1 cellular context compared by ENCODE assay signal in the genomic region with DNA sequence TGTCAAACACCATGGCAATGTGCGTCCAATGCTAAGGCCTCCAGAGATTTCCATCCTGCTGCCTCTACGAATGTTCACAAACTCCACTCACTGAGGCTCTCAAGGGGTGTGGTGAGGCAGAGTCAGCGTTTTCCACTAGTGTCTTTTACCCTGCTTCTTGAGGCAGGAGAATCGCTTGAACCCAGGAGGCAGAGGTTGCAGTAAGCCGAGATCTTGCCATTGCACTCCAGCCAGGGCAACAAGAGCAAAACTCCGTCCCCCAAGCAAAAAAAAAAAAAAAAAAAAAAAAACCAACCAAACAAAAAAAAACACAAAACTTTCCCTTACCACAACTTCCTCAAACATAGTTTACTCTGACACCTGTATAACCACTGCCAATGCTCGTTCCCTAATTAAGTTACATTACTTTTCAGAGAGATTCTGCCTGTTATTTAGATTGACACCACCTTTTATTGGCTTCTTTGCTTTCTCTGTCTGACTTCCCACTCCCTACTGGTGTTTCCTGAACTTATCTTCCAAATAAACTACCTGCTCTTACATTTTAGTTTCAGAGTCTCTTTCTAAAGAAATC.
TF ChIP-seq lines count a peak whose summit lies in the region.

No MANE protein-coding gene starts in this region.

TF ChIP-seq in GM12878, 131 proteins besides CTCF, POLR2A, EP300 and RAD21 (continued from another document and continues in another):
- TF ChIP-seq, protein P1, sequence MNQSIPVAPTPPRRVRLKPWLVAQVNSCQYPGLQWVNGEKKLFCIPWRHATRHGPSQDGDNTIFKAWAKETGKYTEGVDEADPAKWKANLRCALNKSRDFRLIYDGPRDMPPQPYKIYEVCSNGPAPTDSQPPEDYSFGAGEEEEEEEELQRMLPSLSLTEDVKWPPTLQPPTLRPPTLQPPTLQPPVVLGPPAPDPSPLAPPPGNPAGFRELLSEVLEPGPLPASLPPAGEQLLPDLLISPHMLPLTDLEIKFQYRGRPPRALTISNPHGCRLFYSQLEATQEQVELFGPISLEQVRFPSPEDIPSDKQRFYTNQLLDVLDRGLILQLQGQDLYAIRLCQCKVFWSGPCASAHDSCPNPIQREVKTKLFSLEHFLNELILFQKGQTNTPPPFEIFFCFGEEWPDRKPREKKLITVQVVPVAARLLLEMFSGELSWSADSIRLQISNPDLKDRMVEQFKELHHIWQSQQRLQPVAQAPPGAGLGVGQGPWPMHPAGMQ (IDR thresholded peaks at IDR 0.05; ENCODE audit: borderline replicate concordance) = peak; percentile 31; the same call in 1 of the 2 replicates
- TF ChIP-seq, protein P2, sequence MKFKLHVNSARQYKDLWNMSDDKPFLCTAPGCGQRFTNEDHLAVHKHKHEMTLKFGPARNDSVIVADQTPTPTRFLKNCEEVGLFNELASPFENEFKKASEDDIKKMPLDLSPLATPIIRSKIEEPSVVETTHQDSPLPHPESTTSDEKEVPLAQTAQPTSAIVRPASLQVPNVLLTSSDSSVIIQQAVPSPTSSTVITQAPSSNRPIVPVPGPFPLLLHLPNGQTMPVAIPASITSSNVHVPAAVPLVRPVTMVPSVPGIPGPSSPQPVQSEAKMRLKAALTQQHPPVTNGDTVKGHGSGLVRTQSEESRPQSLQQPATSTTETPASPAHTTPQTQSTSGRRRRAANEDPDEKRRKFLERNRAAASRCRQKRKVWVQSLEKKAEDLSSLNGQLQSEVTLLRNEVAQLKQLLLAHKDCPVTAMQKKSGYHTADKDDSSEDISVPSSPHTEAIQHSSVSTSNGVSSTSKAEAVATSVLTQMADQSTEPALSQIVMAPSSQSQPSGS (IDR thresholded peaks at IDR 0.05; ENCODE audit: low read length) = peak; percentile 48; the same call in 1 of the 2 replicates
- TF ChIP-seq TCF12 (IDR thresholded peaks at IDR 0.05; ENCODE audit: low read depth, low read length) = 0 out of 2 replicates have a peak, but pooled peaks have one; percentile 34
- TF ChIP-seq, protein P3, sequence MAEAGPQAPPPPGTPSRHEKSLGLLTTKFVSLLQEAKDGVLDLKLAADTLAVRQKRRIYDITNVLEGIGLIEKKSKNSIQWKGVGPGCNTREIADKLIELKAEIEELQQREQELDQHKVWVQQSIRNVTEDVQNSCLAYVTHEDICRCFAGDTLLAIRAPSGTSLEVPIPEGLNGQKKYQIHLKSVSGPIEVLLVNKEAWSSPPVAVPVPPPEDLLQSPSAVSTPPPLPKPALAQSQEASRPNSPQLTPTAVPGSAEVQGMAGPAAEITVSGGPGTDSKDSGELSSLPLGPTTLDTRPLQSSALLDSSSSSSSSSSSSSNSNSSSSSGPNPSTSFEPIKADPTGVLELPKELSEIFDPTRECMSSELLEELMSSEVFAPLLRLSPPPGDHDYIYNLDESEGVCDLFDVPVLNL (IDR thresholded peaks at IDR 0.05; ENCODE audit: low read depth, low read length) = no peak
- TF ChIP-seq NR2C1 (IDR thresholded peaks at IDR 0.05) = no peak
- no peak for TF ChIP-seq YY1 (IDR thresholded peaks at IDR 0.05; ENCODE audit: low read depth, low read length)
- TF ChIP-seq TBL1XR1 (IDR thresholded peaks at IDR 0.05; ENCODE audit: low read depth, low read length) = peak; percentile 80
- 0 out of 4 replicates have a peak, but pooled peaks of 1 of the 2 experiments have one; percentile 34 for TF ChIP-seq CEBPB (IDR thresholded peaks at IDR 0.05; ENCODE audit: borderline replicate concordance in 1 of 2, low read depth in 2 of 2, low read length in 2 of 2)
- TF ChIP-seq JUNB (IDR thresholded peaks at IDR 0.05) = peak; percentile 26; the same call in 1 of the 2 replicates
- TF ChIP-seq CBFB (IDR thresholded peaks at IDR 0.05; ENCODE audit: low read depth) = peak; percentile 82
- TF ChIP-seq STAT3 (IDR thresholded peaks at IDR 0.05; ENCODE audit: low read depth, low read length) = no peak
- TF ChIP-seq EGR1 (IDR thresholded peaks at IDR 0.05; ENCODE audit: borderline replicate concordance in 1 of 2, low read depth in 2 of 2, low read length in 2 of 2) = no peak
- TF ChIP-seq, protein P4, sequence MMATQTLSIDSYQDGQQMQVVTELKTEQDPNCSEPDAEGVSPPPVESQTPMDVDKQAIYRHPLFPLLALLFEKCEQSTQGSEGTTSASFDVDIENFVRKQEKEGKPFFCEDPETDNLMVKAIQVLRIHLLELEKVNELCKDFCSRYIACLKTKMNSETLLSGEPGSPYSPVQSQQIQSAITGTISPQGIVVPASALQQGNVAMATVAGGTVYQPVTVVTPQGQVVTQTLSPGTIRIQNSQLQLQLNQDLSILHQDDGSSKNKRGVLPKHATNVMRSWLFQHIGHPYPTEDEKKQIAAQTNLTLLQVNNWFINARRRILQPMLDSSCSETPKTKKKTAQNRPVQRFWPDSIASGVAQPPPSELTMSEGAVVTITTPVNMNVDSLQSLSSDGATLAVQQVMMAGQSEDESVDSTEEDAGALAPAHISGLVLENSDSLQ (IDR thresholded peaks at IDR 0.05) = peak; percentile 95
- TF ChIP-seq CBX5 (IDR thresholded peaks at IDR 0.05; ENCODE audit: low read depth) = no peak
- TF ChIP-seq, protein P5, sequence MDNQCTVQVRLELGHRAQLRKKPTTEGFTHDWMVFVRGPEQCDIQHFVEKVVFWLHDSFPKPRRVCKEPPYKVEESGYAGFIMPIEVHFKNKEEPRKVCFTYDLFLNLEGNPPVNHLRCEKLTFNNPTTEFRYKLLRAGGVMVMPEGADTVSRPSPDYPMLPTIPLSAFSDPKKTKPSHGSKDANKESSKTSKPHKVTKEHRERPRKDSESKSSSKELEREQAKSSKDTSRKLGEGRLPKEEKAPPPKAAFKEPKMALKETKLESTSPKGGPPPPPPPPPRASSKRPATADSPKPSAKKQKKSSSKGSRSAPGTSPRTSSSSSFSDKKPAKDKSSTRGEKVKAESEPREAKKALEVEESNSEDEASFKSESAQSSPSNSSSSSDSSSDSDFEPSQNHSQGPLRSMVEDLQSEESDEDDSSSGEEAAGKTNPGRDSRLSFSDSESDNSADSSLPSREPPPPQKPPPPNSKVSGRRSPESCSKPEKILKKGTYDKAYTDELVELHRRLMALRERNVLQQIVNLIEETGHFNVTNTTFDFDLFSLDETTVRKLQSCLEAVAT (IDR thresholded peaks at IDR 0.05) = peak; percentile 98
- TF ChIP-seq, protein P6, sequence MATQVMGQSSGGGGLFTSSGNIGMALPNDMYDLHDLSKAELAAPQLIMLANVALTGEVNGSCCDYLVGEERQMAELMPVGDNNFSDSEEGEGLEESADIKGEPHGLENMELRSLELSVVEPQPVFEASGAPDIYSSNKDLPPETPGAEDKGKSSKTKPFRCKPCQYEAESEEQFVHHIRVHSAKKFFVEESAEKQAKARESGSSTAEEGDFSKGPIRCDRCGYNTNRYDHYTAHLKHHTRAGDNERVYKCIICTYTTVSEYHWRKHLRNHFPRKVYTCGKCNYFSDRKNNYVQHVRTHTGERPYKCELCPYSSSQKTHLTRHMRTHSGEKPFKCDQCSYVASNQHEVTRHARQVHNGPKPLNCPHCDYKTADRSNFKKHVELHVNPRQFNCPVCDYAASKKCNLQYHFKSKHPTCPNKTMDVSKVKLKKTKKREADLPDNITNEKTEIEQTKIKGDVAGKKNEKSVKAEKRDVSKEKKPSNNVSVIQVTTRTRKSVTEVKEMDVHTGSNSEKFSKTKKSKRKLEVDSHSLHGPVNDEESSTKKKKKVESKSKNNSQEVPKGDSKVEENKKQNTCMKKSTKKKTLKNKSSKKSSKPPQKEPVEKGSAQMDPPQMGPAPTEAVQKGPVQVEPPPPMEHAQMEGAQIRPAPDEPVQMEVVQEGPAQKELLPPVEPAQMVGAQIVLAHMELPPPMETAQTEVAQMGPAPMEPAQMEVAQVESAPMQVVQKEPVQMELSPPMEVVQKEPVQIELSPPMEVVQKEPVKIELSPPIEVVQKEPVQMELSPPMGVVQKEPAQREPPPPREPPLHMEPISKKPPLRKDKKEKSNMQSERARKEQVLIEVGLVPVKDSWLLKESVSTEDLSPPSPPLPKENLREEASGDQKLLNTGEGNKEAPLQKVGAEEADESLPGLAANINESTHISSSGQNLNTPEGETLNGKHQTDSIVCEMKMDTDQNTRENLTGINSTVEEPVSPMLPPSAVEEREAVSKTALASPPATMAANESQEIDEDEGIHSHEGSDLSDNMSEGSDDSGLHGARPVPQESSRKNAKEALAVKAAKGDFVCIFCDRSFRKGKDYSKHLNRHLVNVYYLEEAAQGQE (IDR thresholded peaks at IDR 0.05; ENCODE audit: low read depth, low read length) = no peak
- TF ChIP-seq, protein P7, sequence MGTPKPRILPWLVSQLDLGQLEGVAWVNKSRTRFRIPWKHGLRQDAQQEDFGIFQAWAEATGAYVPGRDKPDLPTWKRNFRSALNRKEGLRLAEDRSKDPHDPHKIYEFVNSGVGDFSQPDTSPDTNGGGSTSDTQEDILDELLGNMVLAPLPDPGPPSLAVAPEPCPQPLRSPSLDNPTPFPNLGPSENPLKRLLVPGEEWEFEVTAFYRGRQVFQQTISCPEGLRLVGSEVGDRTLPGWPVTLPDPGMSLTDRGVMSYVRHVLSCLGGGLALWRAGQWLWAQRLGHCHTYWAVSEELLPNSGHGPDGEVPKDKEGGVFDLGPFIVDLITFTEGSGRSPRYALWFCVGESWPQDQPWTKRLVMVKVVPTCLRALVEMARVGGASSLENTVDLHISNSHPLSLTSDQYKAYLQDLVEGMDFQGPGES (IDR thresholded peaks at IDR 0.05) = no peak
- TF ChIP-seq, protein P8, sequence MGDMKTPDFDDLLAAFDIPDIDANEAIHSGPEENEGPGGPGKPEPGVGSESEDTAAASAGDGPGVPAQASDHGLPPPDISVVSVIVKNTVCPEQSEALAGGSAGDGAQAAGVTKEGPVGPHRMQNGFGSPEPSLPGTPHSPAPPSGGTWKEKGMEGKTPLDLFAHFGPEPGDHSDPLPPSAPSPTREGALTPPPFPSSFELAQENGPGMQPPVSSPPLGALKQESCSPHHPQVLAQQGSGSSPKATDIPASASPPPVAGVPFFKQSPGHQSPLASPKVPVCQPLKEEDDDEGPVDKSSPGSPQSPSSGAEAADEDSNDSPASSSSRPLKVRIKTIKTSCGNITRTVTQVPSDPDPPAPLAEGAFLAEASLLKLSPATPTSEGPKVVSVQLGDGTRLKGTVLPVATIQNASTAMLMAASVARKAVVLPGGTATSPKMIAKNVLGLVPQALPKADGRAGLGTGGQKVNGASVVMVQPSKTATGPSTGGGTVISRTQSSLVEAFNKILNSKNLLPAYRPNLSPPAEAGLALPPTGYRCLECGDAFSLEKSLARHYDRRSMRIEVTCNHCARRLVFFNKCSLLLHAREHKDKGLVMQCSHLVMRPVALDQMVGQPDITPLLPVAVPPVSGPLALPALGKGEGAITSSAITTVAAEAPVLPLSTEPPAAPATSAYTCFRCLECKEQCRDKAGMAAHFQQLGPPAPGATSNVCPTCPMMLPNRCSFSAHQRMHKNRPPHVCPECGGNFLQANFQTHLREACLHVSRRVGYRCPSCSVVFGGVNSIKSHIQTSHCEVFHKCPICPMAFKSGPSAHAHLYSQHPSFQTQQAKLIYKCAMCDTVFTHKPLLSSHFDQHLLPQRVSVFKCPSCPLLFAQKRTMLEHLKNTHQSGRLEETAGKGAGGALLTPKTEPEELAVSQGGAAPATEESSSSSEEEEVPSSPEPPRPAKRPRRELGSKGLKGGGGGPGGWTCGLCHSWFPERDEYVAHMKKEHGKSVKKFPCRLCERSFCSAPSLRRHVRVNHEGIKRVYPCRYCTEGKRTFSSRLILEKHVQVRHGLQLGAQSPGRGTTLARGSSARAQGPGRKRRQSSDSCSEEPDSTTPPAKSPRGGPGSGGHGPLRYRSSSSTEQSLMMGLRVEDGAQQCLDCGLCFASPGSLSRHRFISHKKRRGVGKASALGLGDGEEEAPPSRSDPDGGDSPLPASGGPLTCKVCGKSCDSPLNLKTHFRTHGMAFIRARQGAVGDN (IDR thresholded peaks at IDR 0.05) = no peak
- no peak for TF ChIP-seq CHD2 (IDR thresholded peaks at IDR 0.05; ENCODE audit: borderline replicate concordance, low read depth, low read length)
- TF ChIP-seq, protein P9, sequence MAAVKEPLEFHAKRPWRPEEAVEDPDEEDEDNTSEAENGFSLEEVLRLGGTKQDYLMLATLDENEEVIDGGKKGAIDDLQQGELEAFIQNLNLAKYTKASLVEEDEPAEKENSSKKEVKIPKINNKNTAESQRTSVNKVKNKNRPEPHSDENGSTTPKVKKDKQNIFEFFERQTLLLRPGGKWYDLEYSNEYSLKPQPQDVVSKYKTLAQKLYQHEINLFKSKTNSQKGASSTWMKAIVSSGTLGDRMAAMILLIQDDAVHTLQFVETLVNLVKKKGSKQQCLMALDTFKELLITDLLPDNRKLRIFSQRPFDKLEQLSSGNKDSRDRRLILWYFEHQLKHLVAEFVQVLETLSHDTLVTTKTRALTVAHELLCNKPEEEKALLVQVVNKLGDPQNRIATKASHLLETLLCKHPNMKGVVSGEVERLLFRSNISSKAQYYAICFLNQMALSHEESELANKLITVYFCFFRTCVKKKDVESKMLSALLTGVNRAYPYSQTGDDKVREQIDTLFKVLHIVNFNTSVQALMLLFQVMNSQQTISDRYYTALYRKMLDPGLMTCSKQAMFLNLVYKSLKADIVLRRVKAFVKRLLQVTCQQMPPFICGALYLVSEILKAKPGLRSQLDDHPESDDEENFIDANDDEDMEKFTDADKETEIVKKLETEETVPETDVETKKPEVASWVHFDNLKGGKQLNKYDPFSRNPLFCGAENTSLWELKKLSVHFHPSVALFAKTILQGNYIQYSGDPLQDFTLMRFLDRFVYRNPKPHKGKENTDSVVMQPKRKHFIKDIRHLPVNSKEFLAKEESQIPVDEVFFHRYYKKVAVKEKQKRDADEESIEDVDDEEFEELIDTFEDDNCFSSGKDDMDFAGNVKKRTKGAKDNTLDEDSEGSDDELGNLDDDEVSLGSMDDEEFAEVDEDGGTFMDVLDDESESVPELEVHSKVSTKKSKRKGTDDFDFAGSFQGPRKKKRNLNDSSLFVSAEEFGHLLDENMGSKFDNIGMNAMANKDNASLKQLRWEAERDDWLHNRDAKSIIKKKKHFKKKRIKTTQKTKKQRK (IDR thresholded peaks at IDR 0.05; ENCODE audit: low read depth, low read length) = no peak
- no peak for TF ChIP-seq POLR2AphosphoS5 (IDR thresholded peaks at IDR 0.05; ENCODE audit: low read length)
- TF ChIP-seq POLR2AphosphoS2 (IDR thresholded peaks at IDR 0.05; ENCODE audit: low read depth, low read length) = no peak
- TF ChIP-seq, protein P10, sequence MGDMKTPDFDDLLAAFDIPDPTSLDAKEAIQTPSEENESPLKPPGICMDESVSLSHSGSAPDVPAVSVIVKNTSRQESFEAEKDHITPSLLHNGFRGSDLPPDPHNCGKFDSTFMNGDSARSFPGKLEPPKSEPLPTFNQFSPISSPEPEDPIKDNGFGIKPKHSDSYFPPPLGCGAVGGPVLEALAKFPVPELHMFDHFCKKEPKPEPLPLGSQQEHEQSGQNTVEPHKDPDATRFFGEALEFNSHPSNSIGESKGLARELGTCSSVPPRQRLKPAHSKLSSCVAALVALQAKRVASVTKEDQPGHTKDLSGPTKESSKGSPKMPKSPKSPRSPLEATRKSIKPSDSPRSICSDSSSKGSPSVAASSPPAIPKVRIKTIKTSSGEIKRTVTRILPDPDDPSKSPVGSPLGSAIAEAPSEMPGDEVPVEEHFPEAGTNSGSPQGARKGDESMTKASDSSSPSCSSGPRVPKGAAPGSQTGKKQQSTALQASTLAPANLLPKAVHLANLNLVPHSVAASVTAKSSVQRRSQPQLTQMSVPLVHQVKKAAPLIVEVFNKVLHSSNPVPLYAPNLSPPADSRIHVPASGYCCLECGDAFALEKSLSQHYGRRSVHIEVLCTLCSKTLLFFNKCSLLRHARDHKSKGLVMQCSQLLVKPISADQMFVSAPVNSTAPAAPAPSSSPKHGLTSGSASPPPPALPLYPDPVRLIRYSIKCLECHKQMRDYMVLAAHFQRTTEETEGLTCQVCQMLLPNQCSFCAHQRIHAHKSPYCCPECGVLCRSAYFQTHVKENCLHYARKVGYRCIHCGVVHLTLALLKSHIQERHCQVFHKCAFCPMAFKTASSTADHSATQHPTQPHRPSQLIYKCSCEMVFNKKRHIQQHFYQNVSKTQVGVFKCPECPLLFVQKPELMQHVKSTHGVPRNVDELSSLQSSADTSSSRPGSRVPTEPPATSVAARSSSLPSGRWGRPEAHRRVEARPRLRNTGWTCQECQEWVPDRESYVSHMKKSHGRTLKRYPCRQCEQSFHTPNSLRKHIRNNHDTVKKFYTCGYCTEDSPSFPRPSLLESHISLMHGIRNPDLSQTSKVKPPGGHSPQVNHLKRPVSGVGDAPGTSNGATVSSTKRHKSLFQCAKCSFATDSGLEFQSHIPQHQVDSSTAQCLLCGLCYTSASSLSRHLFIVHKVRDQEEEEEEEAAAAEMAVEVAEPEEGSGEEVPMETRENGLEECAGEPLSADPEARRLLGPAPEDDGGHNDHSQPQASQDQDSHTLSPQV (IDR thresholded peaks at IDR 0.05) = no peak
